Comparison of ENCODE assay signal across 8 cellular contexts in genomic region chr5:178590141-178590923, GRCh38. TPM values are rescaled to one million over a fixed set of nuclear protein-coding genes. Genes with fewer than 3 reads are reported as not detected.
A peak's percentile ranks its signal among the peaks of the same experiment; 100 is the strongest.
DNase-seq lines count a peak whose midpoint lies in the region; ATAC-seq, FAIRE-seq and TF ChIP-seq lines count a peak whose summit lies in the region.

Gene COL23A1, minus strand, starts transcription at chr5:178590393.

- peak within 1 kb of the TSS; percentile 17 for H3K27ac ChIP-seq in keratinocyte (ENCODE audit: control insufficient read depth, insufficient read depth, low read length)
- peak within 1 kb of the TSS in 1 of 8 donors; percentile 21 for H3K27ac ChIP-seq in spleen

- H3K9me1 ChIP-seq in keratinocyte (ENCODE audit: control insufficient read depth, extremely low read depth, insufficient read depth, low read length), result no peaks in the 10 kb centered on the region

- peak within 1 kb of the TSS; percentile 37 for H3K9ac ChIP-seq in keratinocyte (ENCODE audit: control insufficient read depth, extremely low read depth, insufficient read depth, low read length)

- H4K20me1 ChIP-seq in keratinocyte (ENCODE audit: control insufficient read depth, extremely low read depth, insufficient read depth, low read length), result no peaks in the 10 kb centered on the region

- H3K9me3 ChIP-seq in keratinocyte (ENCODE audit: control insufficient read depth, low read depth, low read length) (peaks cover 2% of the 10 kb centered on the region), spleen (peaks cover under 1 to 15% (median 15%) of the 10 kb centered on the region in 8 donors)

- TF ChIP-seq CTCF in keratinocyte (optimal IDR thresholded peaks at IDR 0.05 in 1 of 3, IDR thresholded peaks at IDR 0.05 in 1 of 3, conservative IDR thresholded peaks at IDR 0.05 in 1 of 3; ENCODE audit: extremely low read depth in 1 of 3, insufficient read depth in 2 of 3, low read length in 3 of 3) (peak; percentile 69 to 79 (median 74)), spleen (IDR thresholded peaks at IDR 0.05 in 8 of 11, conservative IDR thresholded peaks at IDR 0.05 in 3 of 11) (peak in 10 of 11 experiments; percentile 24 to 63 (median 49))

- DNase-seq in Caki2 (ENCODE audit: low read depth) (peak; percentile 82), UCSD-AML1 (lab: John Stamatoyannopoulos, UW; ENCODE audit: unreplicated experiment) (peak; percentile 74), cerebellar cortex (ENCODE audit: low spot score) (peak; percentile 46), keratinocyte (ENCODE audit: low read depth, low spot score) (no peak), spleen (peak; percentile 90), NK-92 (lab: John Stamatoyannopoulos, UW; ENCODE audit: unreplicated experiment) (no peak), NCI-H2029 treated with DMSO at 0.1 percent for 48 hours (lab: John Stamatoyannopoulos, UW) (no peak)

- peak within 1 kb of the TSS; percentile 79 for H3K4me2 ChIP-seq in keratinocyte (ENCODE audit: control insufficient read depth, extremely low read depth, insufficient read depth, low read depth, low read length)

- no peak for FAIRE-seq in keratinocyte (lab: Jason Lieb, UNC)

- H3K27me3 ChIP-seq in keratinocyte (ENCODE audit: control insufficient read depth, extremely low read depth, insufficient read depth, low read length) (peaks cover 24% of the 10 kb centered on the region), spleen (replicated peaks in 1 of 7) (peaks cover 0 to 58% (median 29%) of the 10 kb centered on the region in 7 donors)

- in situ Hi-C loops in Caki2 (cut with HindIII; ENCODE audit: low pct_unique_long_range_greater_than_20kb, low sequenced_read_pairs), result no loop called here

- H2AFZ ChIP-seq in keratinocyte (ENCODE audit: control insufficient read depth, low read length), result peak within 1 kb of the TSS; percentile 74

- peak within 1 kb of the TSS; percentile 41 to 67 (median 62) for H3K4me3 ChIP-seq in keratinocyte (ENCODE audit: control insufficient read depth in 2 of 3, extremely low read depth in 1 of 3, insufficient read depth in 2 of 3, low read depth in 1 of 3, low read length in 3 of 3)
- peak within 1 kb of the TSS; percentile 38 to 77 (median 54) for H3K4me3 ChIP-seq in spleen

- peaks cover 19% of the 10 kb centered on the region for H3K4me1 ChIP-seq in keratinocyte (ENCODE audit: control insufficient read depth, extremely low read depth, insufficient read depth, low read length)
- H3K4me1 ChIP-seq in spleen, result peaks cover 0 to 33% (median 20%) of the 10 kb centered on the region in 6 donors

- dilution Hi-C loops in keratinocyte (cut with MboI; ENCODE audit: extremely low pct_ligation_motif_present, low sequenced_read_pairs), result no loop called here

- no peak for TF ChIP-seq POLR2A in spleen (IDR thresholded peaks at IDR 0.05)

- ATAC-seq in HG03025 (IDR thresholded peaks at IDR 0.05; ENCODE audit: low FRiP score, unreplicated experiment), result peak; percentile 58

- intact Hi-C loops in spleen (cut with DNase I; ENCODE audit: low total_unique reads), result no loop called here

- no peaks in the 10 kb centered on the region for H3K79me2 ChIP-seq in keratinocyte (ENCODE audit: control insufficient read depth, insufficient read depth, low read length)

- 1 to 4% (median 2%) methylated on average over 25 to 78 of the region's 78 CpGs for WGBS in spleen, 5 donors

- no peaks in the 10 kb centered on the region for H3K36me3 ChIP-seq in keratinocyte (ENCODE audit: control insufficient read depth in 2 of 2, extremely low read depth in 1 of 2, insufficient read depth in 2 of 2, low read length in 2 of 2)
- H3K36me3 ChIP-seq in spleen, result peaks cover 0 to 11% (median 0%) of the 10 kb centered on the region in 6 donors

RNA-seq across cellular contexts. Expression of gene COL23A1, which starts in this region (rescaled TPM):
- 1.2 and 1.9 TPM in 2 replicates for total RNA-seq in Caki2 (2014; rRNA removed; shearing (Covaris generic); ENCODE audit: low replicate concordance)
- polyA plus RNA-seq in keratinocyte, result 0.05 TPM in 1 of 3 replicates, not detected in the others
- not detected for polyA plus RNA-seq in keratinocyte (2011; ENCODE audit: low read depth)
- not detected in 2 replicates for polyA plus RNA-seq in keratinocyte (2011; cell fraction: cytosol; rRNA removed)
- 0.15 and 0.21 TPM in 2 replicates for polyA plus RNA-seq in keratinocyte (2011; cell fraction: nucleus; rRNA removed)
- polyA plus RNA-seq in keratinocyte (2012; ENCODE audit: low replicate concordance), result 0.03 and 0.21 TPM in 2 replicates
- 0.07 TPM in 1 of 3 replicates, not detected in the others for polyA minus RNA-seq in keratinocyte
- not detected for polyA minus RNA-seq in keratinocyte (2011; cell fraction: cytosol; rRNA and poly(A)+ RNA removed)
- polyA minus RNA-seq in keratinocyte (2011; cell fraction: nucleus; rRNA and poly(A)+ RNA removed), result 0.16 and 0.21 TPM in 2 replicates
- 1 to 10 TPM in 5 of 7 donors, under 1 TPM in 2; 0.63 to 3.8 (median 1.2) TPM for total RNA-seq in spleen
- polyA plus RNA-seq in spleen, result 1 to 10 TPM; 1.7 to 3.1 (median 2.2) TPM

Comparison
In these comparisons a context has a peak if more than half of its experiments do, and no peak if none do; other contexts are left out.
1. DNase-seq: peak in Caki2 (single experiment), UCSD-AML1 (single experiment), cerebellar cortex (single experiment) and spleen (single experiment); none in keratinocyte (single experiment), NK-92 (single experiment) and NCI-H2029 treated with DMSO at 0.1 percent for 48 hours (single experiment).